ENCODE assay signal across 26 cellular contexts in the genomic region with DNA sequence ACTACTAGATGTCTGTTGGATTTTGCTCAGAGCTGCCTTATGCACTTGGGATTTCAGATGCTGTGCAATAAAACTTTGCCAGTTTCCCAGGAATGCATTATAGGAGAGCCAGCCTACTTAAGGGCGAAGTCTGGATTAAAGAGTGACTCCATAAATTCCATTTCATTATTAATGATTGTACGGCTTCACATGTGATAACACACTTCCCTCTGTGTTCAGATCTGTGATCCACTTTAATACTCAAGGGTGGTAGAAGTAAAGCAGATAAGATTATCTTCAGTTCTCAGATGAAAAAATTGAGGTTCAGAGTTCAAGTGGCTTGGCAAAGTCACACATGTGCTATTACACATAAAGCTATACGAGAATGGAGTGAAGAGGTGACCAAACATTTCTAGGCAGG.
"Had no signal": no experiment of that assay in that cellular context is flagged by ENCODE, and none has a peak within 500 bp of the region (broad histone marks: within the 10 kb centered on the region; RNA-seq: fewer than 3 reads in every experiment).

No MANE protein-coding gene starts in this region.

- DNase-seq: stimulated activated CD4-positive, alpha-beta T cell treated with anti-CD3 and anti-CD28 coated beads, Interleukin-2, amount 100 ng/mL, for 48 hours; stimulated activated CD4-positive, alpha-beta T cell treated with anti-CD3 and anti-CD28 coated beads, Interleukin-4, amount 100 ng/mL, for 1 hour; stimulated activated CD4-positive, alpha-beta T cell treated with anti-CD3 and anti-CD28 coated beads, Interleukin-4, amount 100 ng/mL, for 24 hours; stimulated activated CD4-positive, alpha-beta T cell treated with anti-CD3 and anti-CD28 coated beads, Interleukin-4, amount 100 ng/mL, for 4 hours; stimulated activated CD8-positive, alpha-beta memory T cell treated with anti-CD3 and anti-CD28 coated beads, Interleukin-4, amount 100 ng/mL, for 48 hours; stimulated activated naive B cell treated with anti-CD40 and anti-IgM and Interleukin-4, amounts not matched to agents 10 μg/mL and 1 μg/mL and 100 μg/mL, for 72 hours; stimulated activated naive CD4-positive, alpha-beta T cell; stimulated activated naive CD4-positive, alpha-beta T cell treated with Interleukin-2 at 50 U/mL for 16 hours; stimulated activated naive CD8-positive, alpha-beta T cell treated with anti-CD3 and anti-CD28 coated beads, Interleukin-15, amount 100 ng/mL, for 72 hours; stimulated activated naive CD8-positive, alpha-beta T cell treated with anti-CD3 and anti-CD28 coated beads, Interleukin-15, Interleukin-2, amounts not matched to agents 100 U/mL and 50 U/mL, for 24 hours; substantia nigra; testis; thyroid gland; tibial artery; transverse colon; trophoblast cell; upper lobe of left lung; upper lobe of right lung; uterus had no signal

- ATAC-seq: stimulated activated effector memory CD8-positive, alpha-beta T cell treated with anti-CD3 and anti-CD28 coated beads, Interleukin-12 subunit alpha, Interleukin-12 subunit beta, amount 100 ng/mL, for 72 hours; stimulated activated memory B cell treated with anti-CD40 and anti-IgM and Interleukin-4, amounts not matched to agents 10 μg/mL and 1 μg/mL and 100 μg/mL, for 72 hours; stimulated activated naive B cell treated with anti-CD40 and anti-IgM and Interleukin-4, amounts not matched to agents 10 μg/mL and 1 μg/mL and 100 μg/mL, for 72 hours; stimulated activated naive CD8-positive, alpha-beta T cell treated with anti-CD3 and anti-CD28 coated beads, Interleukin-15, amount 100 ng/mL, for 72 hours; stimulated activated naive CD8-positive, alpha-beta T cell treated with anti-CD3 and anti-CD28 coated beads, Interleukin-15, Interleukin-2, amounts not matched to agents 100 U/mL and 50 U/mL, for 24 hours; upper lobe of right lung had no signal

- H3K9me3 ChIP-seq: testis, thyroid gland, upper lobe of right lung, uterus, vagina had no signal

- H3K36me3 ChIP-seq: suprapubic skin, thoracic aorta, thyroid gland, tibial artery, transverse colon, upper lobe of left lung, upper lobe of right lung, uterus, vagina had no signal

- H3K4me1 ChIP-seq: suprapubic skin, testis, thyroid gland, tibial artery, tibial nerve, transverse colon, upper lobe of left lung, upper lobe of right lung, uterus, vagina had no signal

- H3K27me3 ChIP-seq: suprapubic skin, testis, thyroid gland, tibial artery, tibial nerve, transverse colon, upper lobe of left lung, upper lobe of right lung, uterus, vagina had no signal

- FAIRE-seq: urothelium cell line had no signal

- H3K4me3 ChIP-seq: suprapubic skin, testis, thoracic aorta, thyroid gland, tibial artery, tibial nerve, transverse colon, upper lobe of left lung, upper lobe of right lung, uterus, vagina had no signal

- H3K27ac ChIP-seq: suprapubic skin, testis, thoracic aorta, thyroid gland, tibial artery, tibial nerve, transverse colon, upper lobe of left lung, upper lobe of right lung, uterus, vagina had no signal
